In genomic region chrX:53317365-53318069, GRCh38 we compare ENCODE assay signal across 8 cellular contexts. TPM values are rescaled to one million over a fixed set of nuclear protein-coding genes. Genes with fewer than 3 reads are reported as not detected.
DNase-seq lines count a peak whose midpoint lies in the region; ATAC-seq and TF ChIP-seq lines count a peak whose summit lies in the region.

No MANE protein-coding gene starts in this region.

- no peaks in the 10 kb centered on the region for H3K9me3 ChIP-seq in HUES64 (ENCODE audit: insufficient read depth, low read depth, low read length)

- peak; percentile 97 for TF ChIP-seq CTCF in AG09319 (IDR thresholded peaks at IDR 0.05; ENCODE audit: low read depth, low read length)

- H3K4me3 ChIP-seq in HUES64 (ENCODE audit: low read length), result peak overlapping the region; percentile 61

- intact Hi-C loops in cardiac septum (cut with DNase I), result loop anchor here (2.0 to 10.0 kb wide), 2 partner anchors 119 to 1737 kb away; no protein-coding TSS in a partner anchor

- no peak overlapping the region for H3K9ac ChIP-seq in HUES64 (ENCODE audit: low read depth, low read length)

- no peak overlapping the region for H3K27ac ChIP-seq in HUES64 (ENCODE audit: low read depth, low read length)

- ATAC-seq in GM18861 (IDR thresholded peaks at IDR 0.05; ENCODE audit: unreplicated experiment) (peak; percentile 56), GM19455 (IDR thresholded peaks at IDR 0.05; ENCODE audit: unreplicated experiment) (no peak)

- peaks cover 49% of the 10 kb centered on the region for H3K27me3 ChIP-seq in HUES64 (ENCODE audit: insufficient read depth, low read length)

- H3K4me1 ChIP-seq in HUES64 (ENCODE audit: insufficient read depth, low read length), result peaks cover 7% of the 10 kb centered on the region; the same call in 1 of the 2 replicates

- no peaks in the 10 kb centered on the region for H3K36me3 ChIP-seq in HUES64 (ENCODE audit: insufficient read depth, low read length)

- DNase-seq in AG09319 (ENCODE audit: extremely low read depth, low read depth) (peak; percentile 22), SW480 (ENCODE audit: low spot score) (peak; percentile 43), cardiac septum (ENCODE audit: low spot score) (peak; percentile 84), retina (peak; percentile 84)
- DNase-seq in activated naive CD8-positive, alpha-beta T cell treated with anti-CD3 and anti-CD28 coated beads, Interleukin-2, amount 50 U/mL, for 16 hours (ENCODE audit: low read depth, low spot score), result peak; percentile 48

- WGBS in HUES64, result 4% methylated on average over 7 of the region's 10 CpGs

RNA-seq across cellular contexts. Expression of gene IQSEC2, which starts 36.1 kb away (rescaled TPM):
- 11.6 TPM for polyA plus RNA-seq in HUES64 (2013, experiment 1 of 2)
- polyA plus RNA-seq in HUES64 (2013, experiment 2 of 2), result 13.7 TPM
- 11.6 TPM for total RNA-seq in cardiac septum

Comparison
In these comparisons a context has a peak if more than half of its experiments do, and no peak if none do; other contexts are left out.
1. DNase-seq: peak in every context shown above with its lines; median percentile 84 in cardiac septum; 84 in retina; 48 in activated naive CD8-positive, alpha-beta T cell treated with anti-CD3 and anti-CD28 coated beads, Interleukin-2, amount 50 U/mL, for 16 hours; 43 in SW480; 22 in AG09319.